Comparison of ENCODE assay signal across 10 cellular contexts in the genomic region with DNA sequence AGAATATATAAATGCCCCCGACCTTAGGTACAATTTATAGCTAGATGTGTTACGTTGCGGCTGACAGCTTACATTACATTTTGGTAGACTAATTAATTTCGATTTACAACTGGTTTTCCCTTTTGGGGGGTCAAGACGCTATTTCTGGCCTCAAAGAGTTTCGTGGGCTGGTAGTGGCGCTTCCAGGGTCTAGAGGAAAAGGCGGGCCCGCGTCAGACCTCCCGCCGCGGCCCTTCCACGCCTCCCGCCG. TPM values are rescaled to one million over a fixed set of nuclear protein-coding genes. Genes with fewer than 3 reads are reported as not detected.
DNase-seq lines count a peak whose midpoint lies in the region; ATAC-seq, FAIRE-seq and TF ChIP-seq lines count a peak whose summit lies in the region.
"Had no signal": no experiment of that assay in that cellular context is flagged by ENCODE, and none has a peak within 500 bp of the region (broad histone marks: within the 10 kb centered on the region; RNA-seq: fewer than 3 reads in every experiment).

No MANE protein-coding gene starts in this region.

- DNase-seq in T-helper 1 cell (no peak), keratinocyte (ENCODE audit: low read depth, low spot score) (no peak), suprapubic skin (ENCODE audit: low spot score in 2 of 2) (no peak), SHP77 (lab: John Stamatoyannopoulos, UW) (no peak), iPS-NIHi7 (ENCODE audit: extremely low spot score) (no peak)
- no peak for DNase-seq in activated T-helper 2 cell treated with anti-CD3 and anti-CD28 coated beads, Interferon-gamma antibody, Interleukin-2, Interleukin-4, amounts not matched to agents 10 μg/mL and 5 μg/mL and 100 μg/mL, durations not matched to agents 14 hours and 24 hours and 36 hours (ENCODE audit: low spot score)

- peaks cover 47% of the 10 kb centered on the region for H3K4me1 Mint-ChIP-seq in T-helper 1 cell treated with Interleukin-12 subunit alpha and Interleukin-12 subunit beta and Interleukin-4 antibody, amounts not matched to agents 30 μg/mL and 1 μg/mL, for 36 hours (ENCODE audit: low read depth)
- peaks cover 48% of the 10 kb centered on the region for H3K4me1 Mint-ChIP-seq in activated T-helper 2 cell treated with anti-CD3 and anti-CD28 coated beads, Interferon-gamma antibody, Interleukin-2, Interleukin-4, amounts not matched to agents 10 μg/mL and 5 μg/mL and 100 μg/mL, durations not matched to agents 14 hours and 24 hours and 36 hours (ENCODE audit: low read depth)

- H3K9me3 ChIP-seq in keratinocyte (ENCODE audit: control insufficient read depth, low read depth, low read length) (no peaks in the 10 kb centered on the region), suprapubic skin (no peaks in the 10 kb centered on the region)

- peak overlapping the region; percentile 79 to 90 (median 84) for H3K4me3 ChIP-seq in keratinocyte (ENCODE audit: control insufficient read depth in 2 of 3, extremely low read depth in 1 of 3, insufficient read depth in 2 of 3, low read depth in 1 of 3, low read length in 3 of 3)
- peak overlapping the region; percentile 90 for H3K4me3 ChIP-seq in suprapubic skin

- H3K4me3 Mint-ChIP-seq in T-helper 1 cell treated with Interleukin-12 subunit alpha and Interleukin-12 subunit beta and Interleukin-4 antibody, amounts not matched to agents 30 μg/mL and 1 μg/mL, for 36 hours: peak overlapping the region; percentile 91
- peak overlapping the region; percentile 92 for H3K4me3 Mint-ChIP-seq in activated T-helper 2 cell treated with anti-CD3 and anti-CD28 coated beads, Interferon-gamma antibody, Interleukin-2, Interleukin-4, amounts not matched to agents 10 μg/mL and 5 μg/mL and 100 μg/mL, durations not matched to agents 14 hours and 24 hours and 36 hours (ENCODE audit: low read depth)

- intact Hi-C loops in activated T-helper 2 cell treated with anti-CD3 and anti-CD28 coated beads, Interferon-gamma antibody, Interleukin-2, Interleukin-4, amounts not matched to agents 10 μg/mL and 5 μg/mL and 100 μg/mL, durations not matched to agents 14 hours and 24 hours and 36 hours (cut with micrococcal nuclease): loop anchor here (2.0 to 10.0 kb wide), 3 partner anchors 26 to 618 kb away; a partner anchor contains a TSS

- TF ChIP-seq POLR2A in suprapubic skin (IDR thresholded peaks at IDR 0.05): no peak

- H3K4me1 ChIP-seq in keratinocyte (ENCODE audit: control insufficient read depth, extremely low read depth, insufficient read depth, low read length): peaks cover 29% of the 10 kb centered on the region
- H3K4me1 ChIP-seq in suprapubic skin: peaks cover 28% of the 10 kb centered on the region

- no peaks in the 10 kb centered on the region for H4K20me1 ChIP-seq in keratinocyte (ENCODE audit: control insufficient read depth, extremely low read depth, insufficient read depth, low read length)

- no peak for FAIRE-seq in keratinocyte (lab: Jason Lieb, UNC)
- FAIRE-seq: D721Med had no signal

- dilution Hi-C loops in keratinocyte (cut with MboI; ENCODE audit: extremely low pct_ligation_motif_present, low sequenced_read_pairs): no loop called here

- no peaks in the 10 kb centered on the region for H3K27me3 Mint-ChIP-seq in T-helper 1 cell treated with Interleukin-12 subunit alpha and Interleukin-12 subunit beta and Interleukin-4 antibody, amounts not matched to agents 30 μg/mL and 1 μg/mL, for 36 hours (ENCODE audit: low read depth)
- no peaks in the 10 kb centered on the region for H3K27me3 Mint-ChIP-seq in activated T-helper 2 cell treated with anti-CD3 and anti-CD28 coated beads, Interferon-gamma antibody, Interleukin-2, Interleukin-4, amounts not matched to agents 10 μg/mL and 5 μg/mL and 100 μg/mL, durations not matched to agents 14 hours and 24 hours and 36 hours (ENCODE audit: low read depth)

- peak overlapping the region; percentile 91 for H3K27ac Mint-ChIP-seq in T-helper 1 cell treated with Interleukin-12 subunit alpha and Interleukin-12 subunit beta and Interleukin-4 antibody, amounts not matched to agents 30 μg/mL and 1 μg/mL, for 36 hours
- H3K27ac Mint-ChIP-seq in activated T-helper 2 cell treated with anti-CD3 and anti-CD28 coated beads, Interferon-gamma antibody, Interleukin-2, Interleukin-4, amounts not matched to agents 10 μg/mL and 5 μg/mL and 100 μg/mL, durations not matched to agents 14 hours and 24 hours and 36 hours: peak overlapping the region; percentile 87

- H3K27me3 ChIP-seq in keratinocyte (ENCODE audit: control insufficient read depth, extremely low read depth, insufficient read depth, low read length): no peaks in the 10 kb centered on the region
- H3K27me3 ChIP-seq in suprapubic skin: no peaks in the 10 kb centered on the region

- WGBS in suprapubic skin: 0% methylated on average over 16 of the region's 16 CpGs

- H3K9me3 Mint-ChIP-seq in T-helper 1 cell treated with Interleukin-12 subunit alpha and Interleukin-12 subunit beta and Interleukin-4 antibody, amounts not matched to agents 30 μg/mL and 1 μg/mL, for 36 hours: no peaks in the 10 kb centered on the region
- H3K9me3 Mint-ChIP-seq in activated T-helper 2 cell treated with anti-CD3 and anti-CD28 coated beads, Interferon-gamma antibody, Interleukin-2, Interleukin-4, amounts not matched to agents 10 μg/mL and 5 μg/mL and 100 μg/mL, durations not matched to agents 14 hours and 24 hours and 36 hours: no peaks in the 10 kb centered on the region

- H3K79me2 ChIP-seq in keratinocyte (ENCODE audit: control insufficient read depth, insufficient read depth, low read length): peaks cover 51% of the 10 kb centered on the region

- H3K27ac ChIP-seq in keratinocyte (ENCODE audit: control insufficient read depth, insufficient read depth, low read length): peak overlapping the region; percentile 73
- peak overlapping the region; percentile 92 for H3K27ac ChIP-seq in suprapubic skin

- peak overlapping the region; percentile 93 for H2AFZ ChIP-seq in keratinocyte (ENCODE audit: control insufficient read depth, low read length)

- ATAC-seq in GM18502 (IDR thresholded peaks at IDR 0.05; ENCODE audit: poor library complexity, unreplicated experiment): no peak

- H3K36me3 ChIP-seq in keratinocyte (ENCODE audit: control insufficient read depth in 2 of 2, extremely low read depth in 1 of 2, insufficient read depth in 2 of 2, low read length in 2 of 2) (peaks cover 3 to 13% of the 10 kb centered on the region in 2 experiments), suprapubic skin (no peaks in the 10 kb centered on the region)

- peak overlapping the region; percentile 85 for H3K9ac ChIP-seq in keratinocyte (ENCODE audit: control insufficient read depth, extremely low read depth, insufficient read depth, low read length)

- TF ChIP-seq EP300 in suprapubic skin (IDR thresholded peaks at IDR 0.05): no peak

- peak overlapping the region; percentile 98 for H3K4me2 ChIP-seq in keratinocyte (ENCODE audit: control insufficient read depth, extremely low read depth, insufficient read depth, low read depth, low read length)

- H3K9me1 ChIP-seq in keratinocyte (ENCODE audit: control insufficient read depth, extremely low read depth, insufficient read depth, low read length): no peaks in the 10 kb centered on the region

- no peak for TF ChIP-seq CTCF in keratinocyte (optimal IDR thresholded peaks at IDR 0.05 in 1 of 3, IDR thresholded peaks at IDR 0.05 in 1 of 3, conservative IDR thresholded peaks at IDR 0.05 in 1 of 3; ENCODE audit: extremely low read depth in 1 of 3, insufficient read depth in 2 of 3, low read length in 3 of 3)
- TF ChIP-seq CTCF in suprapubic skin (IDR thresholded peaks at IDR 0.05): no peak

- H3K36me3 Mint-ChIP-seq in T-helper 1 cell treated with Interleukin-12 subunit alpha and Interleukin-12 subunit beta and Interleukin-4 antibody, amounts not matched to agents 30 μg/mL and 1 μg/mL, for 36 hours (ENCODE audit: low read depth): peaks cover 23% of the 10 kb centered on the region
- H3K36me3 Mint-ChIP-seq in activated T-helper 2 cell treated with anti-CD3 and anti-CD28 coated beads, Interferon-gamma antibody, Interleukin-2, Interleukin-4, amounts not matched to agents 10 μg/mL and 5 μg/mL and 100 μg/mL, durations not matched to agents 14 hours and 24 hours and 36 hours (ENCODE audit: low read depth): peaks cover 41% of the 10 kb centered on the region

RNA-seq across cellular contexts. Expression of a gene that starts 0.4 kb away (rescaled TPM):
- total RNA-seq in activated T-helper 2 cell treated with anti-CD3 and anti-CD28 coated beads, Interferon-gamma antibody, Interleukin-2, Interleukin-4, amounts not matched to agents 10 μg/mL and 5 μg/mL and 100 μg/mL, durations not matched to agents 14 hours and 24 hours and 36 hours: 52.9 and 54.3 TPM in 2 replicates
- polyA plus RNA-seq in keratinocyte: 24.5 to 64.3 TPM (median 26.4 TPM) in 3 replicates
- 14.1 TPM for polyA plus RNA-seq in keratinocyte (2011; ENCODE audit: low read depth)
- 25.8 and 48.8 TPM in 2 replicates for polyA plus RNA-seq in keratinocyte (2011; cell fraction: cytosol; rRNA removed)
- 21.3 and 31.3 TPM in 2 replicates for polyA plus RNA-seq in keratinocyte (2011; cell fraction: nucleus; rRNA removed)
- polyA plus RNA-seq in keratinocyte (2012; ENCODE audit: low replicate concordance): 17.1 and 40.5 TPM in 2 replicates
- 0.62 to 9.0 TPM (median 2.6 TPM) in 3 replicates for polyA minus RNA-seq in keratinocyte
- polyA minus RNA-seq in keratinocyte (2011; cell fraction: cytosol; rRNA and poly(A)+ RNA removed): 10.4 TPM
- polyA minus RNA-seq in keratinocyte (2011; cell fraction: nucleus; rRNA and poly(A)+ RNA removed): 4.5 and 9.5 TPM in 2 replicates
- 10 to 100 TPM in 3 of 4 donors, 1 to 10 TPM in 1; 8.8 to 36.5 (median 13.8) TPM for total RNA-seq in suprapubic skin

RNA-seq across cellular contexts. Expression of a gene that starts 1.0 kb away (rescaled TPM):
- total RNA-seq in activated T-helper 2 cell treated with anti-CD3 and anti-CD28 coated beads, Interferon-gamma antibody, Interleukin-2, Interleukin-4, amounts not matched to agents 10 μg/mL and 5 μg/mL and 100 μg/mL, durations not matched to agents 14 hours and 24 hours and 36 hours: 32.4 and 34.9 TPM in 2 replicates
- polyA plus RNA-seq in keratinocyte: 45.7 to 70.6 TPM (median 61.8 TPM) in 3 replicates
- polyA plus RNA-seq in keratinocyte (2011; ENCODE audit: low read depth): 64.1 TPM
- 53.6 and 75.3 TPM in 2 replicates for polyA plus RNA-seq in keratinocyte (2011; cell fraction: cytosol; rRNA removed)
- polyA plus RNA-seq in keratinocyte (2011; cell fraction: nucleus; rRNA removed): 47.5 and 48.3 TPM in 2 replicates
- 53.2 and 55.2 TPM in 2 replicates for polyA plus RNA-seq in keratinocyte (2012; ENCODE audit: low replicate concordance)
- 20.1 to 38.2 TPM (median 33.0 TPM) in 3 replicates for polyA minus RNA-seq in keratinocyte
- 36.6 TPM for polyA minus RNA-seq in keratinocyte (2011; cell fraction: cytosol; rRNA and poly(A)+ RNA removed)
- 18.9 and 26.2 TPM in 2 replicates for polyA minus RNA-seq in keratinocyte (2011; cell fraction: nucleus; rRNA and poly(A)+ RNA removed)
- 10 to 100 TPM; 22.2 to 31.1 (median 28.3) TPM for total RNA-seq in suprapubic skin

RNA-seq across cellular contexts. Expression of a gene that starts 51.1 kb away (rescaled TPM):
- total RNA-seq in activated T-helper 2 cell treated with anti-CD3 and anti-CD28 coated beads, Interferon-gamma antibody, Interleukin-2, Interleukin-4, amounts not matched to agents 10 μg/mL and 5 μg/mL and 100 μg/mL, durations not matched to agents 14 hours and 24 hours and 36 hours: not detected in 2 replicates
- not detected in 3 replicates for polyA plus RNA-seq in keratinocyte
- polyA plus RNA-seq in keratinocyte (2011; ENCODE audit: low read depth): not detected
- not detected in 2 replicates for polyA plus RNA-seq in keratinocyte (2011; cell fraction: cytosol; rRNA removed)
- not detected in 2 replicates for polyA plus RNA-seq in keratinocyte (2011; cell fraction: nucleus; rRNA removed)
- not detected in 2 replicates for polyA plus RNA-seq in keratinocyte (2012; ENCODE audit: low replicate concordance)
- not detected in 3 replicates for polyA minus RNA-seq in keratinocyte
- polyA minus RNA-seq in keratinocyte (2011; cell fraction: cytosol; rRNA and poly(A)+ RNA removed): not detected
- not detected in 2 replicates for polyA minus RNA-seq in keratinocyte (2011; cell fraction: nucleus; rRNA and poly(A)+ RNA removed)
- total RNA-seq in suprapubic skin: not detected
- total RNA-seq: SK-MEL-5 had no signal

RNA-seq across cellular contexts. Expression of a gene that starts 55.5 kb away (rescaled TPM):
- 14.8 and 15.6 TPM in 2 replicates for total RNA-seq in activated T-helper 2 cell treated with anti-CD3 and anti-CD28 coated beads, Interferon-gamma antibody, Interleukin-2, Interleukin-4, amounts not matched to agents 10 μg/mL and 5 μg/mL and 100 μg/mL, durations not matched to agents 14 hours and 24 hours and 36 hours
- 36.3 to 45.7 TPM (median 43.3 TPM) in 3 replicates for polyA plus RNA-seq in keratinocyte
- polyA plus RNA-seq in keratinocyte (2011; ENCODE audit: low read depth): 10.2 TPM
- 35.0 and 57.3 TPM in 2 replicates for polyA plus RNA-seq in keratinocyte (2011; cell fraction: cytosol; rRNA removed)
- polyA plus RNA-seq in keratinocyte (2011; cell fraction: nucleus; rRNA removed): 35.2 and 41.9 TPM in 2 replicates
- 22.4 and 23.5 TPM in 2 replicates for polyA plus RNA-seq in keratinocyte (2012; ENCODE audit: low replicate concordance)
- 19.2 to 45.8 TPM (median 37.8 TPM) in 3 replicates for polyA minus RNA-seq in keratinocyte
- polyA minus RNA-seq in keratinocyte (2011; cell fraction: cytosol; rRNA and poly(A)+ RNA removed): 17.8 TPM
- 14.2 and 20.6 TPM in 2 replicates for polyA minus RNA-seq in keratinocyte (2011; cell fraction: nucleus; rRNA and poly(A)+ RNA removed)
- total RNA-seq in suprapubic skin: 10 to 100 TPM; 14.9 to 26.1 (median 23.5) TPM
